Comparison of ENCODE assay signal across 18 cellular contexts in genomic region chr13:99197257-99197651, GRCh38. TPM values are rescaled to one million over a fixed set of nuclear protein-coding genes. Genes with fewer than 3 reads are reported as not detected.
DNase-seq lines count a peak whose midpoint lies in the region; ATAC-seq and TF ChIP-seq lines count a peak whose summit lies in the region.
"Had no signal": no experiment of that assay in that cellular context is flagged by ENCODE, and none has a peak within 500 bp of the region (broad histone marks: within the 10 kb centered on the region; RNA-seq: fewer than 3 reads in every experiment).

No MANE protein-coding gene starts in this region.

- no peak for TF ChIP-seq CTCF in PC-9 (conservative IDR thresholded peaks at IDR 0.05)
- no peak for TF ChIP-seq CTCF in A673 (conservative IDR thresholded peaks at IDR 0.05; ENCODE audit: low read depth, low read length)

- intact Hi-C loops in PC-9 (cut with micrococcal nuclease; ENCODE audit: unreplicated experiment), result loop anchor here (1.0 to 2.0 kb wide), 2 partner anchors 20 to 46 kb away; no protein-coding TSS in a partner anchor
- intact Hi-C loops in A673 (cut with micrococcal nuclease; ENCODE audit: unreplicated experiment), result no loop called here

- ATAC-seq in CD4-positive, CD25-positive, alpha-beta regulatory T cell (ENCODE audit: low read depth in 2 of 2), result no peak
- no peak for ATAC-seq in memory B cell (ENCODE audit: low read depth)
- ATAC-seq in natural killer cell treated with Interleukin-12 subunit alpha and Interleukin-12 subunit beta and Interleukin-15 and Interleukin-18, amount 100 ng/mL, for 72 hours, result no peak
- ATAC-seq in HG02642 (IDR thresholded peaks at IDR 0.05; ENCODE audit: poor library complexity, unreplicated experiment), result no peak
- ATAC-seq: heart left ventricle, WTC11 had no signal

- no peak overlapping the region for H2AFZ ChIP-seq in PC-9

- H3K9me3 Mint-ChIP-seq in CD4-positive, CD25-positive, alpha-beta regulatory T cell, result no peaks in the 10 kb centered on the region
- no peaks in the 10 kb centered on the region for H3K9me3 Mint-ChIP-seq in IgD-negative memory B cell
- no peaks in the 10 kb centered on the region for H3K9me3 Mint-ChIP-seq in memory B cell
- H3K9me3 Mint-ChIP-seq in natural killer cell treated with Interleukin-12 subunit alpha and Interleukin-12 subunit beta and Interleukin-15 and Interleukin-18, amount 100 ng/mL, for 72 hours, result no peaks in the 10 kb centered on the region
- H3K9me3 Mint-ChIP-seq: dendritic cell treated with granulocyte-macrophage colony-stimulating factor and Interleukin-4, amounts not matched to agents 40 ng/mL and 50 ng/mL, for 4 days; WTC11 had no signal

- BruUV-seq in PC-9 (replicated peaks; lab: Mats Ljungman, UMichigan), result no TSS peak
- no TSS peak for BruUV-seq in A673 (replicated peaks; lab: Mats Ljungman, UMichigan)

- no peak for DNase-seq in CD4-positive, CD25-positive, alpha-beta regulatory T cell
- DNase-seq in PC-9 (peak in 1 of 2 experiments; percentile 56), memory B cell (ENCODE audit: low spot score in 2 of 2) (no peak), A673 (ENCODE audit: low spot score) (no peak)
- no peak for DNase-seq in natural killer cell treated with Interleukin-12 subunit alpha and Interleukin-12 subunit beta and Interleukin-15 and Interleukin-18, amount 100 ng/mL, for 72 hours (ENCODE audit: low spot score)
- no peak for DNase-seq in stimulated activated CD4-positive, alpha-beta T cell treated with anti-CD3 and anti-CD28 coated beads, Interleukin-4, amount 100 ng/mL, for 1 hour
- DNase-seq: heart left ventricle, islet precursor cell, KG1, NCI-H1092 treated with DMSO at 0.1 percent for 48 hours, posterior cingulate gyrus, spleen, stomach had no signal

- no peaks in the 10 kb centered on the region for H3K27me3 ChIP-seq in CD4-positive, CD25-positive, alpha-beta regulatory T cell (ENCODE audit: control insufficient read depth, insufficient read depth, low read length)
- no peaks in the 10 kb centered on the region for H3K27me3 ChIP-seq in PC-9 (ENCODE audit: insufficient read depth, low read depth)
- H3K27me3 ChIP-seq in A673 (replicated peaks; ENCODE audit: insufficient read depth, low read depth, low read length, poor library complexity), result no peaks in the 10 kb centered on the region
- H3K27me3 ChIP-seq: heart left ventricle, spleen, stomach had no signal

- CTCF ChIA-PET in PC-9 (lab: Charles Lee), result no interaction called here
- CTCF ChIA-PET in A673 (lab: Charles Lee), result no interaction called here

- H3K27ac Mint-ChIP-seq in CD4-positive, CD25-positive, alpha-beta regulatory T cell, result peak overlapping the region in 1 of 3 donors; percentile 47
- H3K27ac Mint-ChIP-seq in IgD-negative memory B cell (peak overlapping the region in 2 of 3 donors; percentile 80 to 84), memory B cell (peak overlapping the region; percentile 8)
- H3K27ac Mint-ChIP-seq in natural killer cell treated with Interleukin-12 subunit alpha and Interleukin-12 subunit beta and Interleukin-15 and Interleukin-18, amount 100 ng/mL, for 72 hours, result no peak overlapping the region
- H3K27ac Mint-ChIP-seq: dendritic cell treated with granulocyte-macrophage colony-stimulating factor and Interleukin-4, amounts not matched to agents 40 ng/mL and 50 ng/mL, for 4 days; WTC11 had no signal

- H3K27ac ChIP-seq in CD4-positive, CD25-positive, alpha-beta regulatory T cell (ENCODE audit: insufficient read depth, low read length, poor library complexity, severe bottlenecking), result peak overlapping the region; percentile 17
- H3K27ac ChIP-seq in PC-9 (peak overlapping the region; percentile 99), A673 (ENCODE audit: low read depth, low read length, poor library complexity, severe bottlenecking) (no peak overlapping the region)
- H3K27ac ChIP-seq: esophagus muscularis mucosa, heart left ventricle, spleen had no signal

- H3K4me3 Mint-ChIP-seq in CD4-positive, CD25-positive, alpha-beta regulatory T cell, result peak overlapping the region in 2 of 4 donors; percentile 27 to 78
- H3K4me3 Mint-ChIP-seq in IgD-negative memory B cell (peak overlapping the region in 1 of 4 donors; percentile 82), memory B cell (no peak overlapping the region)
- no peak overlapping the region for H3K4me3 Mint-ChIP-seq in natural killer cell treated with Interleukin-12 subunit alpha and Interleukin-12 subunit beta and Interleukin-15 and Interleukin-18, amount 100 ng/mL, for 72 hours
- H3K4me3 Mint-ChIP-seq: dendritic cell treated with granulocyte-macrophage colony-stimulating factor and Interleukin-4, amounts not matched to agents 40 ng/mL and 50 ng/mL, for 4 days; WTC11 had no signal

- no peaks in the 10 kb centered on the region for H3K9me2 ChIP-seq in PC-9 (ENCODE audit: insufficient read depth)

- peaks cover 17% of the 10 kb centered on the region for H3K4me1 ChIP-seq in CD4-positive, CD25-positive, alpha-beta regulatory T cell (ENCODE audit: control insufficient read depth, insufficient read depth, low read length, poor library complexity, severe bottlenecking)
- peaks cover 62% of the 10 kb centered on the region for H3K4me1 ChIP-seq in PC-9 (replicated peaks; ENCODE audit: insufficient read depth)
- H3K4me1 ChIP-seq in A673 (ENCODE audit: insufficient read depth, low read length, poor library complexity, severe bottlenecking), result no peaks in the 10 kb centered on the region

- H3K4me1 Mint-ChIP-seq in CD4-positive, CD25-positive, alpha-beta regulatory T cell, result peaks cover 14 to 39% (median 26%) of the 10 kb centered on the region in 4 donors
- H3K4me1 Mint-ChIP-seq in IgD-negative memory B cell, result peaks cover 11 to 27% (median 23%) of the 10 kb centered on the region in 3 donors
- peaks cover 19% of the 10 kb centered on the region for H3K4me1 Mint-ChIP-seq in memory B cell
- peaks cover 13 to 18% of the 10 kb centered on the region in 2 donors for H3K4me1 Mint-ChIP-seq in natural killer cell treated with Interleukin-12 subunit alpha and Interleukin-12 subunit beta and Interleukin-15 and Interleukin-18, amount 100 ng/mL, for 72 hours (ENCODE audit: low read depth in 2 of 2)

- no peaks in the 10 kb centered on the region for H3K27me3 Mint-ChIP-seq in CD4-positive, CD25-positive, alpha-beta regulatory T cell
- H3K27me3 Mint-ChIP-seq in IgD-negative memory B cell (no peaks in the 10 kb centered on the region), memory B cell (no peaks in the 10 kb centered on the region)
- no peaks in the 10 kb centered on the region for H3K27me3 Mint-ChIP-seq in natural killer cell treated with Interleukin-12 subunit alpha and Interleukin-12 subunit beta and Interleukin-15 and Interleukin-18, amount 100 ng/mL, for 72 hours
- H3K27me3 Mint-ChIP-seq: dendritic cell treated with granulocyte-macrophage colony-stimulating factor and Interleukin-4, amounts not matched to agents 40 ng/mL and 50 ng/mL, for 4 days had no signal

- no peak overlapping the region for H3K4me3 ChIP-seq in CD4-positive, CD25-positive, alpha-beta regulatory T cell (ENCODE audit: low read depth, low read length)
- H3K4me3 ChIP-seq in PC-9, result peak overlapping the region; percentile 99; the same call in 1 of the 2 replicates
- H3K4me3 ChIP-seq in A673 (ENCODE audit: low read depth, low read length, poor library complexity, severe bottlenecking), result no peak overlapping the region
- H3K4me3 ChIP-seq: esophagus muscularis mucosa, heart left ventricle, spleen, stomach had no signal

- H3K79me2 ChIP-seq in PC-9 (ENCODE audit: low read depth), result peaks cover 40% of the 10 kb centered on the region

- POLR2A ChIA-PET in PC-9 (lab: Charles Lee; ENCODE audit: unreplicated experiment), result no interaction called here
- POLR2A ChIA-PET in A673 (lab: Charles Lee; ENCODE audit: low non-redundant PET), result no interaction called here

- peaks cover 7% of the 10 kb centered on the region for H3K36me3 Mint-ChIP-seq in CD4-positive, CD25-positive, alpha-beta regulatory T cell
- H3K36me3 Mint-ChIP-seq in IgD-negative memory B cell, result peaks cover 3% of the 10 kb centered on the region
- no peaks in the 10 kb centered on the region for H3K36me3 Mint-ChIP-seq in memory B cell
- H3K36me3 Mint-ChIP-seq in natural killer cell treated with Interleukin-12 subunit alpha and Interleukin-12 subunit beta and Interleukin-15 and Interleukin-18, amount 100 ng/mL, for 72 hours, result peaks cover 6% of the 10 kb centered on the region
- H3K36me3 Mint-ChIP-seq: WTC11 had no signal

- peaks cover 75% of the 10 kb centered on the region for H3F3A ChIP-seq in PC-9 (ENCODE audit: insufficient read depth, low read depth)

- no peaks in the 10 kb centered on the region for H3K36me3 ChIP-seq in CD4-positive, CD25-positive, alpha-beta regulatory T cell (ENCODE audit: control insufficient read depth, insufficient read depth, low read length)
- H3K36me3 ChIP-seq in PC-9 (ENCODE audit: low read depth) (no peaks in the 10 kb centered on the region), A673 (ENCODE audit: insufficient read depth, low read length, poor library complexity, severe bottlenecking) (no peaks in the 10 kb centered on the region)
- H3K36me3 ChIP-seq: esophagus muscularis mucosa, heart left ventricle, spleen, stomach had no signal

- peaks cover 4% of the 10 kb centered on the region; the same call in 1 of the 2 replicates for H4K20me1 ChIP-seq in PC-9 (ENCODE audit: insufficient read depth)

- no peaks in the 10 kb centered on the region for H3K9me3 ChIP-seq in CD4-positive, CD25-positive, alpha-beta regulatory T cell (ENCODE audit: control insufficient read depth in 2 of 2, low read length in 2 of 2)
- H3K9me3 ChIP-seq in PC-9 (ENCODE audit: insufficient read depth, low read depth) (no peaks in the 10 kb centered on the region), A673 (ENCODE audit: low read depth, low read length, poor library complexity, severe bottlenecking) (no peaks in the 10 kb centered on the region)
- H3K9me3 ChIP-seq: esophagus muscularis mucosa, heart left ventricle, spleen, stomach had no signal

- peak overlapping the region; percentile 93 for H3K4me2 ChIP-seq in PC-9

RNA-seq across cellular contexts. Expression of gene UBAC2, which starts 3.4 kb away (rescaled TPM):
- total RNA-seq in CD4-positive, CD25-positive, alpha-beta regulatory T cell, result 62.8 TPM
- polyA plus RNA-seq in CD4-positive, CD25-positive, alpha-beta regulatory T cell, result 100 to 1,000 TPM; 101 to 122 (median 105) TPM
- polyA plus RNA-seq in IgD-negative memory B cell, result 88.0 TPM
- total RNA-seq in PC-9 (2021) (80.3 and 82.2 TPM in 2 replicates), A673 (2021) (45.8 and 46.2 TPM in 2 replicates)
- 10 to 100 TPM; 55.9 to 58.0 TPM for total RNA-seq in natural killer cell treated with Interleukin-12 subunit alpha and Interleukin-12 subunit beta and Interleukin-15 and Interleukin-18, amount 100 ng/mL, for 72 hours

Comparison
In these comparisons a context has a peak if more than half of its experiments do, and no peak if none do; other contexts are left out.
1. H3K27ac Mint-ChIP-seq: peak in IgD-negative memory B cell (2 of 3) and memory B cell (single experiment); none in natural killer cell treated with Interleukin-12 subunit alpha and Interleukin-12 subunit beta and Interleukin-15 and Interleukin-18, amount 100 ng/mL, for 72 hours (0 of 2).